Comparison of ENCODE assay signal across 18 cellular contexts in the genomic region with DNA sequence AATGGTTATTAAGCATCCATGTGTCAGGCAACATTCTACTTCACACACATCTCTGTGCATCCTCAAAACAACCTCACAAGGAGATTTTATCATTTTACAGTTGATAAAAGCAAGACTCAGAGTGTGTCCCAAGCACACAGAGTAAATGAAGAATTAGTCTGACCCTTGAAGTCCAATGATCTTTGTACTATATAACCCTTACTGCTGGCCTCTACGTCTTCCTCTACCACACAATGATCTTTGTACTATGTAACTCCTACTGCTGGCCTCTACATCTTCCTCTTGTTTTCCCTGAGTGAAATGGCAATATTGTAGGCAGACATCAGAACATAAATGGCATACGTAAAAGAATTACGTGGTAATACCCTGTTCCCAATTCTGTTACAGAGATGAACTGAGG.
"Had no signal": no experiment of that assay in that cellular context is flagged by ENCODE, and none has a peak within 500 bp of the region (broad histone marks: within the 10 kb centered on the region; RNA-seq: fewer than 3 reads in every experiment).

No MANE protein-coding gene starts in this region.

- H3K27ac ChIP-seq: foreskin keratinocyte, sigmoid colon, skin epidermis had no signal

- H3K27me3 Mint-ChIP-seq: naive thymus-derived CD4-positive, alpha-beta T cell had no signal

- H3K9me3 ChIP-seq: colonic mucosa, sigmoid colon had no signal

- DNase-seq: colonic mucosa; dermis blood vessel endothelial cell; erythroblast; foreskin keratinocyte; kidney; left cardiac atrium; left ventricle myocardium superior; mesenchymal stem cell; midbrain; naive thymus-derived CD4-positive, alpha-beta T cell; posterior cingulate gyrus; sigmoid colon; stimulated activated CD4-positive, alpha-beta T cell treated with anti-CD3 and anti-CD28 coated beads, Interleukin-2, amount 100 ng/mL, for 48 hours; stimulated activated naive CD4-positive, alpha-beta T cell treated with Interleukin-2 at 50 U/mL for 16 hours; trophoblast cell had no signal

- H3K4me3 ChIP-seq: colonic mucosa, lung, sigmoid colon, skin epidermis had no signal

- H3K4me1 Mint-ChIP-seq: neural crest cell had no signal

- ATAC-seq: foreskin keratinocyte; left cardiac atrium; left ventricle myocardium superior; naive thymus-derived CD4-positive, alpha-beta T cell had no signal

- H3K36me3 ChIP-seq: colonic mucosa had no signal

- H3K27me3 ChIP-seq: colonic mucosa, foreskin keratinocyte, sigmoid colon had no signal

- H3K4me1 ChIP-seq: colonic mucosa, foreskin keratinocyte, sigmoid colon had no signal

- H3K9me3 Mint-ChIP-seq: naive thymus-derived CD4-positive, alpha-beta T cell; neural crest cell had no signal

- H3K4me3 Mint-ChIP-seq: neural crest cell had no signal
